ENCODE assay signal across 24 cellular contexts in the genomic region with DNA sequence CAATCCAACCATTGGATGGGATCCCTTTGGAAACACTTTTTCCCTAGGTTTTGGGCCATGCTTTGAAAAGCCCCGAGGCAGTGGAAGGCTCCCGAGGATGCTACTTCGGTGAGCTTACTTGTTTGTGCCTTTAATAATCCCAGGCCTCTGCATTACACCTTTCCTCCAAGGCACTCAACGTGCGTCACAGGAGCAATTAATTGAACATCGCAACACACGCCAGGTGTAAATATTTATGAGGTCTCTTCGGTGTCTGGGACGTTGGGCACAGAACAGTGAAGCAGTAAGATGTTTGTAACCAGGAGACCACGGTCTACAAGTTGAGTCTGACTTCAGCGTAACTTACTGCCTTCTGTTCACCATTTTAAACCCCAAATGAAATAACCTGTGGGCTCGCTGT.
"Had no signal": no experiment of that assay in that cellular context is flagged by ENCODE, and none has a peak within 500 bp of the region (broad histone marks: within the 10 kb centered on the region; RNA-seq: fewer than 3 reads in every experiment).

No MANE protein-coding gene starts in this region.

- H3K27me3 Mint-ChIP-seq: activated CD4-positive, alpha-beta memory T cell treated with anti-CD3 and anti-CD28 coated beads, Interleukin-2, amount 10 ng/mL, durations not matched to agents 7 days and 5 days; activated CD4-positive, alpha-beta T cell treated with anti-CD3 and anti-CD28 coated beads for 36 hours; activated naive CD8-positive, alpha-beta T cell treated with anti-CD3 and anti-CD28 coated beads, Interleukin-2, amount 10 ng/mL, durations not matched to agents 7 days and 5 days had no signal

- H3K27ac Mint-ChIP-seq: activated CD4-positive, alpha-beta memory T cell treated with anti-CD3 and anti-CD28 coated beads, Interleukin-2, amount 10 ng/mL, durations not matched to agents 7 days and 5 days; activated CD4-positive, alpha-beta T cell treated with anti-CD3 and anti-CD28 coated beads for 36 hours had no signal

- H3K27me3 ChIP-seq: adrenal gland, body of pancreas, Peyer's patch, SJCRH30 had no signal

- H3K36me3 ChIP-seq: adrenal gland, Peyer's patch, SJCRH30, WERI-Rb-1 had no signal

- H3K4me3 Mint-ChIP-seq: activated CD4-positive, alpha-beta memory T cell treated with anti-CD3 and anti-CD28 coated beads, Interleukin-2, amount 10 ng/mL, durations not matched to agents 7 days and 5 days; activated CD4-positive, alpha-beta T cell treated with anti-CD3 and anti-CD28 coated beads for 36 hours had no signal

- DNase-seq: activated CD4-positive, alpha-beta T cell treated with anti-CD3 and anti-CD28 coated beads, Interleukin-2, amount 50 U/mL, for 1 hour; activated naive CD4-positive, alpha-beta T cell treated with anti-CD3 and anti-CD28 coated beads, Interleukin-2, amount 50 U/mL, for 16 hours; activated T-cell treated with anti-CD3 and anti-CD28 coated beads, Interleukin-2, amount 50 U/mL, for 1 hour; adrenal gland; aorta; body of pancreas; central memory CD4-positive, alpha-beta T cell; KBM-7; NCI-H1105; NCI-H1436; NCI-H1694 treated with DMSO at 0.1 percent for 48 hours; NCI-H2081 treated with DMSO at 0.1 percent for 48 hours; NCI-H446 treated with DMSO at 0.1 percent for 48 hours; NK-92 treated with Interleukin-12 subunit alpha and Interleukin-12 subunit beta, amount 100 ng/mL, for 24 hours; Right ventricle myocardium superior; SK-N-SH; WERI-Rb-1 had no signal

- FAIRE-seq: bronchial epithelial cell had no signal

- H3K27ac ChIP-seq: adrenal gland, body of pancreas, Peyer's patch, RWPE1, SJCRH30, WERI-Rb-1 had no signal

- H3K9me3 ChIP-seq: adrenal gland, body of pancreas, Peyer's patch, SJCRH30, SK-N-SH had no signal

- H3K36me3 Mint-ChIP-seq: activated naive CD8-positive, alpha-beta T cell treated with anti-CD3 and anti-CD28 coated beads, Interleukin-2, amount 10 ng/mL, durations not matched to agents 7 days and 5 days had no signal

- H3K4me1 ChIP-seq: adrenal gland, body of pancreas, SJCRH30 had no signal

- H3K9me3 Mint-ChIP-seq: activated CD4-positive, alpha-beta memory T cell treated with anti-CD3 and anti-CD28 coated beads, Interleukin-2, amount 10 ng/mL, durations not matched to agents 7 days and 5 days; activated naive CD8-positive, alpha-beta T cell treated with anti-CD3 and anti-CD28 coated beads, Interleukin-2, amount 10 ng/mL, durations not matched to agents 7 days and 5 days had no signal

- H3K9ac ChIP-seq: SK-N-SH had no signal

- H3K4me3 ChIP-seq: adrenal gland, body of pancreas, Peyer's patch, SJCRH30 had no signal

- H3K4me2 ChIP-seq: SK-N-SH had no signal

- ATAC-seq: body of pancreas had no signal
